24 cellular contexts compared by ENCODE assay signal in genomic region chr12:58066296-58066695, GRCh38.
DNase-seq lines count a peak whose midpoint lies in the region; ATAC-seq and TF ChIP-seq lines count a peak whose summit lies in the region.
"Had no signal": no experiment of that assay in that cellular context is flagged by ENCODE, and none has a peak within 500 bp of the region (broad histone marks: within the 10 kb centered on the region; RNA-seq: fewer than 3 reads in every experiment).

No MANE protein-coding gene starts in this region.

- H3K4me1 ChIP-seq in RWPE2 (ENCODE audit: insufficient read depth, poor library complexity, severe bottlenecking) = peaks cover 54% of the 10 kb centered on the region
- no peaks in the 10 kb centered on the region for H3K4me1 ChIP-seq in hepatocyte (ENCODE audit: insufficient read depth)
- H3K4me1 ChIP-seq: ascending aorta, esophagus muscularis mucosa had no signal

- DNase-seq in EH (ENCODE audit: low read depth) = peak; percentile 29
- peak; percentile 11 for DNase-seq in HT1080 (ENCODE audit: low read depth)
- peak; percentile 83 for DNase-seq in RWPE2 (ENCODE audit: low spot score)
- peak; percentile 27 for DNase-seq in hepatocyte (ENCODE audit: low spot score)
- DNase-seq in middle frontal gyrus (ENCODE audit: extremely low spot score, low spot score) = no peak
- DNase-seq in activated CD4-positive, alpha-beta T cell treated with anti-CD3 and anti-CD28 coated beads for 4 hours = no peak
- DNase-seq in putamen (ENCODE audit: low spot score) = no peak
- DNase-seq: activated CD4-positive, alpha-beta T cell treated with anti-CD3 and anti-CD28 coated beads for 36 hours; CD4-positive, alpha-beta memory T cell; DND-41; effector memory CD4-positive, alpha-beta T cell; gastrocnemius medialis; NCI-H1417 treated with DMSO at 0.1 percent for 48 hours; OCI-M1; SHP77 treated with DMSO at 0.1 percent for 48 hours; stimulated activated CD4-positive, alpha-beta T cell treated with anti-CD3 and anti-CD28 coated beads, Interleukin-2, amount 100 ng/mL, for 24 hours; T-cell had no signal

- H3K4me3 ChIP-seq in RWPE2 (ENCODE audit: severe bottlenecking) = no peak overlapping the region
- H3K4me3 ChIP-seq in hepatocyte = no peak overlapping the region
- H3K4me3 ChIP-seq: ascending aorta, esophagus muscularis mucosa, gastrocnemius medialis, lung, skin epidermis, suprapubic skin had no signal

- TF ChIP-seq CTCF in RWPE2 (IDR thresholded peaks at IDR 0.05; ENCODE audit: poor library complexity, severe bottlenecking) (no peak), hepatocyte (IDR thresholded peaks at IDR 0.05; ENCODE audit: poor library complexity) (no peak)

- H3K79me2 ChIP-seq in hepatocyte = no peaks in the 10 kb centered on the region

- H3K9me3 ChIP-seq in RWPE2 (ENCODE audit: severe bottlenecking) (no peaks in the 10 kb centered on the region), hepatocyte (ENCODE audit: low read depth) (no peaks in the 10 kb centered on the region)
- H3K9me3 ChIP-seq: ascending aorta, esophagus muscularis mucosa, gastrocnemius medialis, suprapubic skin had no signal

- no peaks in the 10 kb centered on the region for H3K9me2 ChIP-seq in hepatocyte (replicated peaks; ENCODE audit: insufficient read depth)

- peak; percentile 40 for ATAC-seq in RWPE2 (ENCODE audit: low read depth)
- ATAC-seq: activated CD4-positive, alpha-beta T cell treated with anti-CD3 and anti-CD28 coated beads for 36 hours; gastrocnemius medialis; HepG2; stimulated activated effector memory CD8-positive, alpha-beta T cell treated with anti-CD3 and anti-CD28 coated beads, Interleukin-12 subunit alpha, Interleukin-12 subunit beta, amount 100 ng/mL, for 72 hours; T-cell had no signal

- H3K36me3 ChIP-seq in RWPE2 (ENCODE audit: low read depth) = no peaks in the 10 kb centered on the region
- H3K36me3 ChIP-seq in hepatocyte (replicated peaks; ENCODE audit: insufficient read depth, low read depth) = no peaks in the 10 kb centered on the region
- H3K36me3 ChIP-seq: ascending aorta, esophagus muscularis mucosa, gastrocnemius medialis, suprapubic skin had no signal

- H3K27ac ChIP-seq in RWPE2 (ENCODE audit: poor library complexity, severe bottlenecking) (peak overlapping the region; percentile 97), hepatocyte (no peak overlapping the region)
- H3K27ac ChIP-seq: ascending aorta, esophagus muscularis mucosa, gastrocnemius medialis, skin epidermis, suprapubic skin had no signal

- no peak overlapping the region for H2AFZ ChIP-seq in hepatocyte

- no peaks in the 10 kb centered on the region for H4K20me1 ChIP-seq in hepatocyte (ENCODE audit: insufficient read depth, poor library complexity, severe bottlenecking)

- no peak overlapping the region for H3K4me2 ChIP-seq in hepatocyte

- H3K27me3 ChIP-seq in RWPE2 (ENCODE audit: insufficient read depth, poor library complexity, severe bottlenecking) (no peaks in the 10 kb centered on the region), hepatocyte (no peaks in the 10 kb centered on the region)
- H3K27me3 ChIP-seq: ascending aorta, esophagus muscularis mucosa, gastrocnemius medialis, suprapubic skin had no signal

Comparison
In these comparisons a context has a peak if more than half of its experiments do, and no peak if none do; other contexts are left out.
1. DNase-seq: peak in EH (single experiment), HT1080 (single experiment), RWPE2 (single experiment) and hepatocyte (single experiment); none in middle frontal gyrus (single experiment), activated CD4-positive, alpha-beta T cell treated with anti-CD3 and anti-CD28 coated beads for 4 hours (0 of 2) and putamen (single experiment).